Comparison of ENCODE assay signal across 1 cellular context in genomic region chr19:40443131-40443929, GRCh38.
TF ChIP-seq lines count a peak whose summit lies in the region.

No MANE protein-coding gene starts in this region.

TF ChIP-seq in HepG2, 621 proteins besides CTCF, POLR2A, EP300 and RAD21 (continued from another document and continues in another):
- TF ChIP-seq ATF4 (CRISPR knock-in tag; IDR thresholded peaks at IDR 0.05), result no peak
- peak; percentile 37; the same call in 1 of the 2 replicates for TF ChIP-seq ELF3 (CRISPR knock-in tag; IDR thresholded peaks at IDR 0.05)
- TF ChIP-seq ARNT (IDR thresholded peaks at IDR 0.05), result no peak
- TF ChIP-seq ZNF629 (CRISPR knock-in tag; conservative IDR thresholded peaks at IDR 0.05), result no peak
- no peak for TF ChIP-seq XBP1 (CRISPR knock-in tag; IDR thresholded peaks at IDR 0.05)
- TF ChIP-seq ZZZ3 (CRISPR knock-in tag; IDR thresholded peaks at IDR 0.05; ENCODE audit: borderline replicate concordance), result no peak
- no peak for TF ChIP-seq ZBTB40 (IDR thresholded peaks at IDR 0.05)
- TF ChIP-seq ZBTB40 (CRISPR knock-in tag; IDR thresholded peaks at IDR 0.05), result peak; percentile 50; the same call in 1 of the 2 replicates
- TF ChIP-seq SMYD3 (CRISPR knock-in tag; IDR thresholded peaks at IDR 0.05), result no peak
- no peak for TF ChIP-seq ZSCAN22 (CRISPR knock-in tag; IDR thresholded peaks at IDR 0.05)
- TF ChIP-seq SALL1 (CRISPR knock-in tag; IDR thresholded peaks at IDR 0.05), result peak; percentile 60; the same call in 1 of the 2 replicates
- TF ChIP-seq ZNF572 (CRISPR knock-in tag; IDR thresholded peaks at IDR 0.05), result no peak
- TF ChIP-seq JARID2 (CRISPR knock-in tag; IDR thresholded peaks at IDR 0.05; ENCODE audit: insufficient replicate concordance), result no peak
- peak; percentile 45; the same call in 1 of the 2 replicates for TF ChIP-seq PHF8 (CRISPR knock-in tag; IDR thresholded peaks at IDR 0.05)
- TF ChIP-seq ZMYM4 (CRISPR knock-in tag; IDR thresholded peaks at IDR 0.05), result peak; percentile 58
- no peak for TF ChIP-seq ZNF780A (CRISPR knock-in tag; IDR thresholded peaks at IDR 0.05)
- TF ChIP-seq PAX8 (CRISPR knock-in tag; IDR thresholded peaks at IDR 0.05; ENCODE audit: borderline replicate concordance), result no peak
- TF ChIP-seq PHF5A (CRISPR knock-in tag; IDR thresholded peaks at IDR 0.05; ENCODE audit: low read depth, unreplicated experiment), result no peak
- TF ChIP-seq ZNF224 (CRISPR knock-in tag; IDR thresholded peaks at IDR 0.05), result no peak
- TF ChIP-seq ZNF639 (CRISPR knock-in tag; conservative IDR thresholded peaks at IDR 0.05), result peak; percentile 81; the same call in 1 of the 2 replicates
- TF ChIP-seq SNRNP70 (IDR thresholded peaks at IDR 0.05; ENCODE audit: low read depth, low read length), result no peak
- TF ChIP-seq ZIK1 (CRISPR knock-in tag; IDR thresholded peaks at IDR 0.05; ENCODE audit: borderline replicate concordance, low read depth), result no peak
- no peak for TF ChIP-seq ZNF850 (CRISPR knock-in tag; conservative IDR thresholded peaks at IDR 0.05)
- TF ChIP-seq REL (CRISPR knock-in tag; conservative IDR thresholded peaks at IDR 0.05), result no peak
- TF ChIP-seq ZFP37 (CRISPR knock-in tag; IDR thresholded peaks at IDR 0.05; ENCODE audit: borderline replicate concordance), result 0 out of 2 replicates have a peak, but pooled peaks have one; percentile 44
- TF ChIP-seq ZBTB44 (CRISPR knock-in tag; IDR thresholded peaks at IDR 0.05), result no peak
- TF ChIP-seq ZNF431 (CRISPR knock-in tag; IDR thresholded peaks at IDR 0.05; ENCODE audit: borderline replicate concordance, low read depth), result no peak; the same call in 1 of the 2 replicates
- peak; percentile 42; the same call in 1 of the 2 replicates for TF ChIP-seq SALL2 (CRISPR knock-in tag; IDR thresholded peaks at IDR 0.05)
- TF ChIP-seq STAT5B (CRISPR knock-in tag; IDR thresholded peaks at IDR 0.05), result no peak
- peak; percentile 91 for TF ChIP-seq ZNF143 (CRISPR knock-in tag; IDR thresholded peaks at IDR 0.05)
- no peak for TF ChIP-seq ZNF276 (CRISPR knock-in tag; IDR thresholded peaks at IDR 0.05; ENCODE audit: low read depth)
- TF ChIP-seq ZNF564 (CRISPR knock-in tag; IDR thresholded peaks at IDR 0.05), result no peak
- no peak for TF ChIP-seq RARG (CRISPR knock-in tag; IDR thresholded peaks at IDR 0.05; ENCODE audit: low read depth)
- peak; percentile 50 for TF ChIP-seq SP2 (CRISPR knock-in tag; IDR thresholded peaks at IDR 0.05)
- TF ChIP-seq ZNF704 (CRISPR knock-in tag; IDR thresholded peaks at IDR 0.05; ENCODE audit: borderline replicate concordance), result no peak
- no peak for TF ChIP-seq ETS1 (CRISPR knock-in tag; IDR thresholded peaks at IDR 0.05)
- no peak for TF ChIP-seq ZNF670 (CRISPR knock-in tag; IDR thresholded peaks at IDR 0.05; ENCODE audit: borderline replicate concordance)
- no peak for TF ChIP-seq ZBTB20 (CRISPR knock-in tag; IDR thresholded peaks at IDR 0.05; ENCODE audit: borderline replicate concordance, low read depth)
- no peak for TF ChIP-seq ZNF343 (CRISPR knock-in tag; IDR thresholded peaks at IDR 0.05)
- peak; percentile 49; the same call in 1 of the 2 replicates for TF ChIP-seq RARA (CRISPR knock-in tag; IDR thresholded peaks at IDR 0.05)
- no peak; the same call in 1 of the 2 replicates for TF ChIP-seq ISL2 (CRISPR knock-in tag; IDR thresholded peaks at IDR 0.05)
- TF ChIP-seq THAP7 (CRISPR knock-in tag; IDR thresholded peaks at IDR 0.05), result 0 out of 2 replicates have a peak, but pooled peaks have one; percentile 45
- peak; percentile 87 for TF ChIP-seq CBX1 (IDR thresholded peaks at IDR 0.05; ENCODE audit: low read depth)
- no peak; the same call in 1 of the 2 replicates for TF ChIP-seq KLF11 (CRISPR knock-in tag; IDR thresholded peaks at IDR 0.05)
- no peak for TF ChIP-seq CSRNP2 (CRISPR knock-in tag; conservative IDR thresholded peaks at IDR 0.05; ENCODE audit: low read depth)
- TF ChIP-seq KLF12 (CRISPR knock-in tag; IDR thresholded peaks at IDR 0.05; ENCODE audit: borderline replicate concordance), result no peak
